8 cellular contexts compared by ENCODE assay signal in the genomic region with DNA sequence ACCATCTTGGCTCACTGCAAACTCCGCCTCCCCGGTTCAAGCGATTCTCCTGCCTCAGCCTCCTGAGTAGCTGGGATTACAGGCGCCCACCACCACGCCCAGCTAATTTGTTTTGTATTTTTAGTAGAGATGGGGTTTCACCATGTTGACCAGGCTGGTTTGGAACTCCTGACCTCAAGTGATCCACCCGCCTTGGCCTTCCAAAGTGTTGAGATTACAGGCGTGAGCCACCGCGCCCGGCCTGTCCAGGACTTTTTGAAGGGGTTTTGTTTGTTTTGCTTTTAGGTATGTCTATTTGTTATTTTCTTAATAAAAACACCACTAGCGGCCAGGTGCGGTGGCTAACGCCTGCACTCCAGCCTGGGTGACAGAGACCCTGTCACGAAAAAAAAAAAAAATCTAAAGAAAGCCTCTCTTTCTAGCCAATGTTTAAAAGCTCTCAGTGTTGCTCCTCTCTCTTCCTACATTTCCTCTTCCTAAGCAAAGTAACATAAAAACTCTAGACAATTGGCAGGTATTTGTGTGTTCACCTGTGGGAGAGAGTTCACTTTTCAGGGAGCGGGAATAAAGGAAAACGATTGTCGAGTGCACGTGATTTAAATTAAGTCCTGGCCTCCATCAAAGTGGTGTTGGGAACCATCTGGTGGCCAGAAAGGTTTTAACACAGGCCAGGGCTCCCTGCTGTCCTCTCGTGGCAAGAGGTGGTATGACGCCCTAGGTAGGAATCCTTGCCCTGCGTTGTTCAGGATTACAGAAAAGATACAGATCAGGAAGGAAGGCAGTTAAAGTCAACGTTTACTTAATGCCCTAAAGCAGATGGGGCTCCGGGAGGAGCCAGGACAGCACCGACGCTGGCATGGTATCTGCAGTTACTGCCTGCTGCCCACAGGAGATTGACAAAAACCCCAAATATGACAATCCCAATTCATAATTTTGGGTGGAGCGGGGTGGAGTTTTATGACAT. TPM values are rescaled to one million over a fixed set of nuclear protein-coding genes. Genes with fewer than 3 reads are reported as not detected.
A peak's percentile ranks its signal among the peaks of the same experiment; 100 is the strongest.
DNase-seq lines count a peak whose midpoint lies in the region; ATAC-seq and TF ChIP-seq lines count a peak whose summit lies in the region.

No MANE protein-coding gene starts in this region.

- ATAC-seq in GM19351 (IDR thresholded peaks at IDR 0.05; ENCODE audit: unreplicated experiment) (peak; percentile 98), HG03469 (IDR thresholded peaks at IDR 0.05; ENCODE audit: unreplicated experiment) (peak; percentile 91), left lung (peak; percentile 96)

- no peaks in the 10 kb centered on the region for H3K36me3 ChIP-seq in left lung

- peak overlapping the region; percentile 22 for H3K4me3 ChIP-seq in choroid plexus epithelial cell (ENCODE audit: low read depth, low read length)
- no peak overlapping the region for H3K4me3 ChIP-seq in left lung

- peaks cover 0 to 10% of the 10 kb centered on the region in 2 donors for H3K4me1 ChIP-seq in left lung

- H3K27me3 ChIP-seq in left lung, result no peaks in the 10 kb centered on the region

- peak; percentile 100 for TF ChIP-seq CTCF in C4-2B (conservative IDR thresholded peaks at IDR 0.05)
- TF ChIP-seq CTCF in choroid plexus epithelial cell (conservative IDR thresholded peaks at IDR 0.05; ENCODE audit: low read depth, low read length), result peak; percentile 100
- TF ChIP-seq CTCF in left lung (IDR thresholded peaks at IDR 0.05), result peak; percentile 98 to 100

- H3K27ac ChIP-seq in C4-2B, result no peak overlapping the region; the same call in 1 of the 2 replicates
- no peak overlapping the region for H3K27ac ChIP-seq in left lung

- intact Hi-C loops in left lung (cut with DNase I), result no loop called here

- DNase-seq in NCI-H524 (lab: John Stamatoyannopoulos, UW) (peak; percentile 93 to 95), choroid plexus epithelial cell (ENCODE audit: low read depth) (peak; percentile 93), left lung (peak in 1 of 2 donors; percentile 82)
- peak; percentile 81 for DNase-seq in activated CD4-positive, alpha-beta T cell treated with anti-CD3 and anti-CD28 coated beads for 24 hours (ENCODE audit: low read depth in 2 of 2)
- DNase-seq in stimulated activated CD4-positive, alpha-beta T cell treated with anti-CD3 and anti-CD28 coated beads, TNF-alpha, amount 100 ng/mL, for 1 hour (ENCODE audit: low read depth in 3 of 3, low spot score in 1 of 3), result peak; percentile 53 to 79 (median 69)

- no peaks in the 10 kb centered on the region for H3K9me3 ChIP-seq in left lung

RNA-seq across cellular contexts. Expression of gene ATP23, which starts 36.2 kb away (rescaled TPM):
- total RNA-seq in left lung, result 1 to 10 TPM; 6.1 to 6.4 TPM

RNA-seq across cellular contexts. Expression of gene CTDSP2, which starts 58.6 kb away (rescaled TPM):
- total RNA-seq in left lung, result 100 to 1,000 TPM; 179 to 210 TPM
